9 cellular contexts compared by ENCODE assay signal in the genomic region with DNA sequence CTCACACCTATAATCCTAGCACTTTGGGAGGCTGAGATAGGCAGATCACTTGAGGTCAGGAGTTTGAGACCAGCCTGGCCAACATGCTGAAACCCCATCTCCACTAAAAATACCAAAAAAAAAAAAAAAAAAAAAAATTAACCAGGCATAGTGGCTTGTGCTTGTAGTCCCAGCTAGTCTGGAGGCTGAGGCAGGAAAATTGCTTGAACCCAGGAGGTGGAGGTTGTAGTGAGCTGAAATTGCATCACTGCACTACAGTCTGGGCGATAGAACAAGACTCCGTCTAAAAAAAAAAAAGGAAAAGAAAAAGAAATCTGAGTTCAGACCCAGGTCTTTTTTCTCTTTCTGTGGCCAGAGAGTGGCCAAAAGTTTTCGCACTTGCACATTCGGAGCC. TPM values are rescaled to one million over a fixed set of nuclear protein-coding genes. Genes with fewer than 3 reads are reported as not detected.
A peak's percentile ranks its signal among the peaks of the same experiment; 100 is the strongest.
DNase-seq lines count a peak whose midpoint lies in the region; ATAC-seq, FAIRE-seq and TF ChIP-seq lines count a peak whose summit lies in the region.
"Not testable (repeated sequence)": the region's sequence is repeated elsewhere in the genome, so short reads cannot be mapped to it uniquely, and the experiment has no call there.
"Had no signal": no experiment of that assay in that cellular context is flagged by ENCODE, and none has a peak within 500 bp of the region (broad histone marks: within the 10 kb centered on the region; RNA-seq: fewer than 3 reads in every experiment).

No MANE protein-coding gene starts in this region.

- not testable (repeated sequence) for H3K79me2 ChIP-seq in HCT116 (ENCODE audit: insufficient read depth, low read length); OCI-LY3 (ENCODE audit: low read length); endothelial cell of umbilical vein (ENCODE audit: control insufficient read depth, insufficient read depth, low read length)

- not testable (repeated sequence) for H3K9me3 ChIP-seq in AG04450 (ENCODE audit: control insufficient read depth, insufficient read depth, low read length); HCT116 (ENCODE audit: control insufficient read depth in 1 of 2, insufficient read depth in 1 of 2, low read depth in 1 of 2, low read length in 2 of 2); OCI-LY3 (ENCODE audit: insufficient read depth, low read length); endothelial cell of umbilical vein (replicated peaks; ENCODE audit: control insufficient read depth, insufficient read depth, low read length); skeletal muscle satellite cell (replicated peaks; ENCODE audit: low read length)

- not testable (repeated sequence) for H3K9me1 ChIP-seq in endothelial cell of umbilical vein (replicated peaks; ENCODE audit: control insufficient read depth, extremely low read depth, insufficient read depth, low read length)

- not testable (repeated sequence) for TF ChIP-seq CTCF in AG04450 (IDR thresholded peaks at IDR 0.05; ENCODE audit: low read depth, low read length); HCT116 (IDR thresholded peaks at IDR 0.05 in 2 of 3, conservative IDR thresholded peaks at IDR 0.05 in 1 of 3; ENCODE audit: borderline replicate concordance in 1 of 3, insufficient read depth in 1 of 3, low read depth in 2 of 3, low read length in 2 of 3); OCI-LY3 (IDR thresholded peaks at IDR 0.05; ENCODE audit: low read depth, low read length); endothelial cell of umbilical vein (IDR thresholded peaks at IDR 0.05; ENCODE audit: extremely low read depth in 1 of 2, insufficient read depth in 1 of 2, low read depth in 1 of 2, low read length in 2 of 2)

- H3K9me2 ChIP-seq in HCT116 (ENCODE audit: insufficient read depth), result not testable (repeated sequence)

- H3K27me3 Mint-ChIP-seq in activated CD4-positive, alpha-beta T cell treated with anti-CD3 and anti-CD28 coated beads, Interleukin-2, amount 10 ng/mL, durations not matched to agents 7 days and 5 days, result peaks cover 33% of the 10 kb centered on the region
- H3K27me3 Mint-ChIP-seq in activated naive CD4-positive, alpha-beta T cell treated with anti-CD3 and anti-CD28 coated beads, Interleukin-2, amount 50 U/mL, for 24 hours, result peaks cover 24% of the 10 kb centered on the region
- H3K27me3 Mint-ChIP-seq in naive thymus-derived CD8-positive, alpha-beta T cell, result peaks cover 21 to 49% (median 33%) of the 10 kb centered on the region in 5 donors

- DNase-seq in AG04450 (ENCODE audit: low read depth, low spot score); HCT116 (ENCODE audit: low read depth, low spot score); activated CD4-positive, alpha-beta T cell treated with anti-CD3 and anti-CD28 coated beads, Interleukin-2, amount 10 ng/mL, durations not matched to agents 7 days and 5 days; endothelial cell of umbilical vein (ENCODE audit: low read depth, low spot score); naive thymus-derived CD8-positive, alpha-beta T cell: not testable (repeated sequence)

- intact Hi-C loops in HCT116 (cut with micrococcal nuclease); endothelial cell of umbilical vein (cut with micrococcal nuclease): not testable (repeated sequence)

- H3K36me3 Mint-ChIP-seq in activated CD4-positive, alpha-beta T cell treated with anti-CD3 and anti-CD28 coated beads, Interleukin-2, amount 10 ng/mL, durations not matched to agents 7 days and 5 days (ENCODE audit: low read depth); activated naive CD4-positive, alpha-beta T cell treated with anti-CD3 and anti-CD28 coated beads, Interleukin-2, amount 50 U/mL, for 24 hours; naive thymus-derived CD8-positive, alpha-beta T cell: not testable (repeated sequence)

- H3K4me3 Mint-ChIP-seq in activated CD4-positive, alpha-beta T cell treated with anti-CD3 and anti-CD28 coated beads, Interleukin-2, amount 10 ng/mL, durations not matched to agents 7 days and 5 days, result peak overlapping the region; percentile 51
- peak overlapping the region; percentile 51 for H3K4me3 Mint-ChIP-seq in activated naive CD4-positive, alpha-beta T cell treated with anti-CD3 and anti-CD28 coated beads, Interleukin-2, amount 50 U/mL, for 24 hours
- peak overlapping the region in 7 of 10 donors; percentile 0 to 64 (median 47) for H3K4me3 Mint-ChIP-seq in naive thymus-derived CD8-positive, alpha-beta T cell

- POLR2A ChIA-PET in AG04450 (lab: Yijun Ruan, JAX) (interaction anchor here (1.7 kb wide), 1 partner anchor 67 kb away, joined by 9 read pairs; a partner anchor contains a TSS), HCT116 (lab: Charles Lee) (interaction anchor here (2.8 kb wide), 1 partner anchor 67 kb away, joined by 11 read pairs; a partner anchor contains a TSS), endothelial cell of umbilical vein (lab: Charles Lee) (interaction anchor here (1.7 kb wide), 1 partner anchor 67 kb away, joined by 8 read pairs; a partner anchor contains a TSS)
- POLR2A ChIA-PET in activated CD4-positive, alpha-beta T cell treated with anti-CD3 and anti-CD28 coated beads, Interleukin-2, amount 10 ng/mL, durations not matched to agents 7 days and 5 days (lab: Charles Lee), result not testable (repeated sequence)
- POLR2A ChIA-PET in naive thymus-derived CD8-positive, alpha-beta T cell (lab: Charles Lee), result interaction anchor here (1.5 kb wide), 1 partner anchor 67 kb away, joined by 4 read pairs; no protein-coding TSS in a partner anchor

- not testable (repeated sequence) for H3K4me1 Mint-ChIP-seq in activated CD4-positive, alpha-beta T cell treated with anti-CD3 and anti-CD28 coated beads, Interleukin-2, amount 10 ng/mL, durations not matched to agents 7 days and 5 days; activated naive CD4-positive, alpha-beta T cell treated with anti-CD3 and anti-CD28 coated beads, Interleukin-2, amount 50 U/mL, for 24 hours
- peaks cover 0 to 23% (median 1%) of the 10 kb centered on the region in 4 donors for H3K4me1 Mint-ChIP-seq in naive thymus-derived CD8-positive, alpha-beta T cell

- not testable (repeated sequence) for ATAC-seq in HCT116; naive thymus-derived CD8-positive, alpha-beta T cell

- not testable (repeated sequence) for TF ChIP-seq POLR2A in HCT116 (IDR thresholded peaks at IDR 0.05; ENCODE audit: borderline replicate concordance, extremely low read depth, insufficient read depth, insufficient read length); endothelial cell of umbilical vein (IDR thresholded peaks at IDR 0.05; ENCODE audit: low read depth, low read length)

- H3K36me3 ChIP-seq in HCT116 (ENCODE audit: control insufficient read depth in 1 of 2, insufficient read depth in 2 of 2, low read length in 2 of 2); OCI-LY3 (replicated peaks; ENCODE audit: low read depth, low read length); endothelial cell of umbilical vein (ENCODE audit: control insufficient read depth in 2 of 2, extremely low read depth in 1 of 2, insufficient read depth in 2 of 2, low read length in 2 of 2); skeletal muscle satellite cell (ENCODE audit: insufficient read depth, low read length): not testable (repeated sequence)

- dilution Hi-C loops in endothelial cell of umbilical vein (cut with MboI; ENCODE audit: extremely low pct_ligation_motif_present, low sequenced_read_pairs), result not testable (repeated sequence)

- H3K4me3 ChIP-seq in AG04450 (ENCODE audit: low read depth, low read length) (peak overlapping the region; percentile 49), OCI-LY3 (ENCODE audit: low read length) (peak overlapping the region; percentile 82; the same call in 1 of the 2 replicates), skeletal muscle satellite cell (ENCODE audit: low read length) (peak overlapping the region; percentile 72)
- H3K4me3 ChIP-seq in HCT116 (replicated peaks in 1 of 2; ENCODE audit: low read depth in 1 of 2, low read length in 2 of 2); endothelial cell of umbilical vein (replicated peaks in 1 of 3; ENCODE audit: insufficient read depth in 1 of 3, low read depth in 1 of 3, low read length in 3 of 3): not testable (repeated sequence)

- H3K27me3 ChIP-seq in AG04450 (ENCODE audit: control insufficient read depth, insufficient read depth, low read length); HCT116 (ENCODE audit: insufficient read depth, low read length); OCI-LY3 (ENCODE audit: low read depth, low read length); endothelial cell of umbilical vein (ENCODE audit: control insufficient read depth in 2 of 2, insufficient read depth in 2 of 2, low read length in 2 of 2); skeletal muscle satellite cell (ENCODE audit: control insufficient read depth, insufficient read depth, low read length): not testable (repeated sequence)

- TF ChIP-seq RAD21 in HCT116 (IDR thresholded peaks at IDR 0.05; ENCODE audit: low read depth), result not testable (repeated sequence)

- CTCF ChIA-PET in AG04450 (lab: Charles Lee), result interaction anchor here (0.7 to 2.9 kb wide), 12 partner anchors 9 to 1434 kb away, joined by 3 to 13 read pairs (median 4); no protein-coding TSS in a partner anchor
- CTCF ChIA-PET in HCT116 (lab: Charles Lee), result interaction anchor here (1.2 to 2.4 kb wide), 6 partner anchors 14 to 91 kb away, joined by 3 to 11 read pairs (median 4); a partner anchor contains a TSS
- CTCF ChIA-PET in activated CD4-positive, alpha-beta T cell treated with anti-CD3 and anti-CD28 coated beads, Interleukin-2, amount 10 ng/mL, durations not matched to agents 7 days and 5 days (lab: Charles Lee), result interaction anchor here (1.1 to 1.5 kb wide), 3 partner anchors 14 to 42 kb away, joined by 3 to 7 read pairs (median 3); no protein-coding TSS in a partner anchor
- CTCF ChIA-PET in endothelial cell of umbilical vein (lab: Charles Lee), result interaction anchor here (1.3 to 2.1 kb wide), 6 partner anchors 10 to 91 kb away, joined by 3 to 21 read pairs (median 6); no protein-coding TSS in a partner anchor

- H3K4me1 ChIP-seq in HCT116 (ENCODE audit: control insufficient read depth in 1 of 2, insufficient read depth in 2 of 2, low read length in 2 of 2) (peaks cover 6 to 17% of the 10 kb centered on the region in 2 experiments; a peak in 3 of 4 replicates), OCI-LY3 (ENCODE audit: low read length) (peaks cover 36% of the 10 kb centered on the region)
- H3K4me1 ChIP-seq in endothelial cell of umbilical vein (ENCODE audit: control insufficient read depth, extremely low read depth, insufficient read depth, low read length); skeletal muscle satellite cell (ENCODE audit: control insufficient read depth, insufficient read depth, low read length): not testable (repeated sequence)

- H2AFZ ChIP-seq in HCT116 (ENCODE audit: low read depth, low read length, poor library complexity, severe bottlenecking); endothelial cell of umbilical vein (ENCODE audit: low read depth, low read length): not testable (repeated sequence)
- H2AFZ ChIP-seq in OCI-LY3 (ENCODE audit: low read depth, low read length), result 0 out of 2 replicates have a peak overlapping the region, but pooled peaks have one; percentile 75

- RAD21 ChIA-PET in HCT116 (lab: Charles Lee; ENCODE audit: low non-redundant PET in 1 of 2, low total read pairs in 2 of 2, uncharacterized antibody in 2 of 2, unreplicated experiment in 2 of 2), result not testable (repeated sequence)

- H3K9ac ChIP-seq in HCT116 (ENCODE audit: low read length); OCI-LY3 (ENCODE audit: low read length); skeletal muscle satellite cell (ENCODE audit: low read depth, low read length): not testable (repeated sequence)
- peak overlapping the region; percentile 51 for H3K9ac ChIP-seq in endothelial cell of umbilical vein (replicated peaks; ENCODE audit: extremely low read depth, insufficient read depth, low read length)

- H3K27ac ChIP-seq in AG04450 (ENCODE audit: low read depth, low read length); HCT116 (ENCODE audit: low read depth, low read length); OCI-LY3 (ENCODE audit: low read length); endothelial cell of umbilical vein (ENCODE audit: insufficient read depth, low read depth, low read length): not testable (repeated sequence)

- BruUV-seq in HCT116 (replicated peaks; lab: Mats Ljungman, UMichigan); endothelial cell of umbilical vein (replicated peaks; lab: Mats Ljungman, UMichigan): not testable (repeated sequence)

- FAIRE-seq in endothelial cell of umbilical vein (lab: Jason Lieb, UNC), result peak; percentile 4

- not testable (repeated sequence) for H3K27ac Mint-ChIP-seq in activated CD4-positive, alpha-beta T cell treated with anti-CD3 and anti-CD28 coated beads, Interleukin-2, amount 10 ng/mL, durations not matched to agents 7 days and 5 days; activated naive CD4-positive, alpha-beta T cell treated with anti-CD3 and anti-CD28 coated beads, Interleukin-2, amount 50 U/mL, for 24 hours; naive thymus-derived CD8-positive, alpha-beta T cell

- H3K4me2 ChIP-seq in HCT116 (ENCODE audit: low read length) (peak overlapping the region; percentile 81), OCI-LY3 (ENCODE audit: low read length) (peak overlapping the region; percentile 82), endothelial cell of umbilical vein (ENCODE audit: insufficient read depth, low read length) (peak overlapping the region; percentile 90), skeletal muscle satellite cell (ENCODE audit: low read length) (peak overlapping the region; percentile 81)

- H3K9me3 Mint-ChIP-seq in activated CD4-positive, alpha-beta T cell treated with anti-CD3 and anti-CD28 coated beads, Interleukin-2, amount 10 ng/mL, durations not matched to agents 7 days and 5 days; activated naive CD4-positive, alpha-beta T cell treated with anti-CD3 and anti-CD28 coated beads, Interleukin-2, amount 50 U/mL, for 24 hours; naive thymus-derived CD8-positive, alpha-beta T cell: not testable (repeated sequence)

- not testable (repeated sequence) for H4K20me1 ChIP-seq in HCT116 (ENCODE audit: insufficient read depth); OCI-LY3 (ENCODE audit: insufficient read depth, low read length); endothelial cell of umbilical vein (replicated peaks; ENCODE audit: control insufficient read depth, extremely low read depth, insufficient read depth, low read length)

RNA-seq across cellular contexts. Expression of a gene that starts 47.3 kb away (rescaled TPM):
- polyA plus RNA-seq in AG04450 (2011; rRNA removed) (2.9 and 3.4 TPM in 2 replicates), endothelial cell of umbilical vein (2.0 and 2.3 TPM in 2 replicates)
- 2.5 and 4.2 TPM in 2 replicates for polyA minus RNA-seq in AG04450 (2011; rRNA and poly(A)+ RNA removed)
- total RNA-seq in HCT116 (2021; ENCODE audit: unreplicated experiment) (0.12 TPM), endothelial cell of umbilical vein (7.4 and 8.5 TPM in 2 replicates)
- 0.01 and 0.03 TPM in 2 replicates for polyA plus RNA-seq in HCT116 (2012)
- under 1 TPM; 0.77 to 0.89 TPM for total RNA-seq in activated CD4-positive, alpha-beta T cell treated with anti-CD3 and anti-CD28 coated beads, Interleukin-2, amount 10 ng/mL, durations not matched to agents 7 days and 5 days
- 3.0 and 3.2 TPM in 2 replicates for polyA plus RNA-seq in endothelial cell of umbilical vein (2011; cell fraction: cytosol; rRNA removed)
- polyA plus RNA-seq in endothelial cell of umbilical vein (2011; cell fraction: nucleus; rRNA removed), result 6.9 and 7.4 TPM in 2 replicates
- polyA plus RNA-seq in endothelial cell of umbilical vein (2012), result 1.2 and 2.1 TPM in 2 replicates
- polyA minus RNA-seq in endothelial cell of umbilical vein, result 6.3 and 11.1 TPM in 2 replicates
- polyA minus RNA-seq in endothelial cell of umbilical vein (2011; cell fraction: cytosol; rRNA and poly(A)+ RNA removed), result not detected
- polyA minus RNA-seq in endothelial cell of umbilical vein (2011; cell fraction: nucleus; rRNA and poly(A)+ RNA removed), result 6.0 and 7.9 TPM in 2 replicates
- under 1 TPM; 0.14 to 0.26 TPM for total RNA-seq in naive thymus-derived CD8-positive, alpha-beta T cell
- polyA plus RNA-seq in naive thymus-derived CD8-positive, alpha-beta T cell, result under 1 TPM in 2 of 3 donors, not detected in 1; 0.03 to 0.06 TPM
- total RNA-seq in skeletal muscle satellite cell (2012; rRNA removed), result 16.2 TPM in 2 replicates
- total RNA-seq: A172 had no signal
